ENCODE assay signal across 12 cellular contexts in the genomic region with DNA sequence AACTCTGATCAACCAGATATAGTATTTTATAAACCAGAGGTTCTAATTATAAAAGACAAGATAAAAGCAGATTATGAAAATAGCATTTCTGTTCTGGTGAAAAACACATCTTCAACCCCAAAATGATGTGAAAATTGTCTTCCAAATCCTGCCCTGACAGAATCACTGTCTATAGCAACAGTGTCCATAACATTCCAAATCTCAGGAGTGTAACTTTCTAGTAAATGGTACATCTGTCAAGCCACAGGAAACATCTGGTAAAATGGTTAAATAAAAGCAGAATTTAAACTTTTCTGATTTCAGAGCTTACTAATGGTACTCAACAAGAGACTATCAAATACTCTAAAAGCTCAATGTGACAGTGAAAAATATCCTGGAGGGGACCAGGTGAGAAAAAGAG.
DNase-seq lines count a peak whose midpoint lies in the region; ATAC-seq and TF ChIP-seq lines count a peak whose summit lies in the region.
"Had no signal": no experiment of that assay in that cellular context is flagged by ENCODE, and none has a peak within 500 bp of the region (broad histone marks: within the 10 kb centered on the region; RNA-seq: fewer than 3 reads in every experiment).

No MANE protein-coding gene starts in this region.

- peaks cover 52% of the 10 kb centered on the region for H3K36me3 ChIP-seq in DOHH2 (ENCODE audit: control insufficient read depth, low read length)
- H3K36me3 ChIP-seq in rectal smooth muscle tissue (ENCODE audit: control insufficient read depth, insufficient read depth, low read length), result no peaks in the 10 kb centered on the region

- peak overlapping the region; percentile 93; the same call in 1 of the 2 replicates for H3K27ac Mint-ChIP-seq in WTC11

- no peaks in the 10 kb centered on the region for H3K27me3 ChIP-seq in DOHH2 (ENCODE audit: control insufficient read depth, low read length)
- H3K27me3 ChIP-seq in rectal smooth muscle tissue (ENCODE audit: control insufficient read depth, insufficient read depth, low read length), result no peaks in the 10 kb centered on the region

- no peaks in the 10 kb centered on the region for H3K9me2 ChIP-seq in DOHH2 (replicated peaks; ENCODE audit: control insufficient read depth, low read length)

- peaks cover 6% of the 10 kb centered on the region for H3K36me3 Mint-ChIP-seq in WTC11

- no peak overlapping the region for H3K9ac ChIP-seq in rectal smooth muscle tissue (ENCODE audit: low read length)

- peaks cover 97% of the 10 kb centered on the region for H3K79me2 ChIP-seq in DOHH2 (ENCODE audit: control insufficient read depth, low read length)

- H3F3A ChIP-seq in DOHH2 (ENCODE audit: control insufficient read depth, insufficient read depth), result peaks cover 22% of the 10 kb centered on the region

- POLR2A ChIA-PET in WTC11 (lab: Charles Lee), result no interaction called here

- TF ChIP-seq CTCF in DOHH2 (IDR thresholded peaks at IDR 0.05; ENCODE audit: low read depth, low read length, poor library complexity, severe bottlenecking) (no peak), WTC11 (IDR thresholded peaks at IDR 0.05) (no peak), fibroblast of pulmonary artery (IDR thresholded peaks at IDR 0.05; ENCODE audit: low read length, missing control alignments) (no peak)

- peaks cover 48% of the 10 kb centered on the region for H3K4me1 Mint-ChIP-seq in WTC11

- H3K4me1 ChIP-seq in DOHH2 (ENCODE audit: control insufficient read depth, low read length), result peaks cover 64% of the 10 kb centered on the region
- H3K4me1 ChIP-seq in rectal smooth muscle tissue (ENCODE audit: control insufficient read depth, insufficient read depth, low read length), result peaks cover 20% of the 10 kb centered on the region

- CTCF ChIA-PET in WTC11 (lab: Charles Lee), result no interaction called here

- no peak for DNase-seq in WTC11 (ENCODE audit: low spot score)
- peak; percentile 55 for DNase-seq in fibroblast of pulmonary artery (ENCODE audit: low read depth)
- DNase-seq in GM03348 (ENCODE audit: low spot score), result no peak
- DNase-seq in NCI-H446 treated with DMSO at 0.1 percent for 48 hours (lab: John Stamatoyannopoulos, UW), result no peak
- DNase-seq in activated CD4-positive, alpha-beta T cell treated with anti-CD3 and anti-CD28 coated beads, Interleukin-2, amount 50 U/mL, for 48 hours, result no peak
- DNase-seq in GM19238 (ENCODE audit: insufficient read length, low spot score), result no peak
- DNase-seq: activated CD4-positive, alpha-beta T cell treated with anti-CD3 and anti-CD28 coated beads for 48 hours; stimulated activated naive CD4-positive, alpha-beta T cell treated with Interleukin-2 at 50 U/mL for 16 hours had no signal

- H3K4me3 ChIP-seq in DOHH2 (ENCODE audit: low read length) (peak overlapping the region; percentile 64), fibroblast of pulmonary artery (replicated peaks; ENCODE audit: low read depth, low read length) (no peak overlapping the region), rectal smooth muscle tissue (ENCODE audit: low read length) (no peak overlapping the region)
- H3K4me3 ChIP-seq: lung had no signal

- H3K9me3 ChIP-seq in DOHH2 (ENCODE audit: control insufficient read depth, insufficient read depth, low read length), result no peaks in the 10 kb centered on the region

- H4K20me1 ChIP-seq in DOHH2 (ENCODE audit: control insufficient read depth, insufficient read depth, low read depth, low read length), result peaks cover 43% of the 10 kb centered on the region

- ATAC-seq in WTC11, result no peak

- H3K9me3 Mint-ChIP-seq in WTC11, result peaks cover 5% of the 10 kb centered on the region

- H3K4me3 Mint-ChIP-seq in WTC11, result peak overlapping the region; percentile 66; the same call in 1 of the 2 replicates

- H3K4me2 ChIP-seq in DOHH2 (ENCODE audit: low read length), result peak overlapping the region; percentile 80

- H3K27ac ChIP-seq in DOHH2 (ENCODE audit: low read depth, low read length), result peak overlapping the region; percentile 59
- peak overlapping the region; percentile 57 for H3K27ac ChIP-seq in rectal smooth muscle tissue (ENCODE audit: low read depth, low read length)

- no peaks in the 10 kb centered on the region for H3K27me3 Mint-ChIP-seq in WTC11 (ENCODE audit: low read depth)
- H3K27me3 Mint-ChIP-seq: activated naive CD8-positive, alpha-beta T cell had no signal

TF ChIP-seq in WTC11, 78 proteins besides CTCF, POLR2A, EP300 and RAD21:
- TF ChIP-seq, protein P1, sequence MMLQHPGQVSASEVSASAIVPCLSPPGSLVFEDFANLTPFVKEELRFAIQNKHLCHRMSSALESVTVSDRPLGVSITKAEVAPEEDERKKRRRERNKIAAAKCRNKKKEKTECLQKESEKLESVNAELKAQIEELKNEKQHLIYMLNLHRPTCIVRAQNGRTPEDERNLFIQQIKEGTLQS (CRISPR knock-in tag; conservative IDR thresholded peaks at IDR 0.05), result no peak
- TF ChIP-seq, protein P2, sequence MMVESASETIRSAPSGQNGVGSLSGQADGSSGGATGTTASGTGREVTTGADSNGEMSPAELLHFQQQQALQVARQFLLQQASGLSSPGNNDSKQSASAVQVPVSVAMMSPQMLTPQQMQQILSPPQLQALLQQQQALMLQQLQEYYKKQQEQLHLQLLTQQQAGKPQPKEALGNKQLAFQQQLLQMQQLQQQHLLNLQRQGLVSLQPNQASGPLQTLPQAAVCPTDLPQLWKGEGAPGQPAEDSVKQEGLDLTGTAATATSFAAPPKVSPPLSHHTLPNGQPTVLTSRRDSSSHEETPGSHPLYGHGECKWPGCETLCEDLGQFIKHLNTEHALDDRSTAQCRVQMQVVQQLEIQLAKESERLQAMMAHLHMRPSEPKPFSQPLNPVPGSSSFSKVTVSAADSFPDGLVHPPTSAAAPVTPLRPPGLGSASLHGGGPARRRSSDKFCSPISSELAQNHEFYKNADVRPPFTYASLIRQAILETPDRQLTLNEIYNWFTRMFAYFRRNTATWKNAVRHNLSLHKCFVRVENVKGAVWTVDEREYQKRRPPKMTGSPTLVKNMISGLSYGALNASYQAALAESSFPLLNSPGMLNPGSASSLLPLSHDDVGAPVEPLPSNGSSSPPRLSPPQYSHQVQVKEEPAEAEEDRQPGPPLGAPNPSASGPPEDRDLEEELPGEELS (CRISPR knock-in tag; IDR thresholded peaks at IDR 0.05), result no peak
- TF ChIP-seq AFF4 (CRISPR knock-in tag; IDR thresholded peaks at IDR 0.05; ENCODE audit: borderline replicate concordance), result no peak
- no peak for TF ChIP-seq GABPB1 (CRISPR knock-in tag; IDR thresholded peaks at IDR 0.05)
- no peak for TF ChIP-seq HMGA2 (CRISPR knock-in tag; IDR thresholded peaks at IDR 0.05)
- TF ChIP-seq NFYB (CRISPR knock-in tag; conservative IDR thresholded peaks at IDR 0.05; ENCODE audit: low read depth), result no peak
